ENCODE assay signal across 32 cellular contexts in the genomic region with DNA sequence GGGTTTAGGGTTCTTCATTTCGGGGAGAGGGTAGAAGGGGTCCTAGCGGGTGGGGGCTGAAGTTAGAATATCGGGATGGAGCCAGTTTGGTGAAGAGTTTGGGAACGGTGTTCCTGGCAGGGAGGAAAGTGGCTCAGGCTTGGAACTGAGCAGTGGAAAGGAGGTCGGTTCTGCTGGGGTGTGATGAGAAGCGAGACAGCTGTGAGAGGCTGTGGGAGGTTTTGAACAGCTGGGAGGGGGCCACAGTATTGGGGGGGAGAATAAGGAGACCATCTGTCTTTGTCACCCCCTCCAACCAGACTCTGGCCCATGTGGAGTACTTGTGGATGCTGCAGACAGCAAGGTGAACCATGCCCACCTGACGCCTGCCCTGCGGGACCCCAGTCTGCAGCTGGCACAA. TPM values are rescaled to one million over a fixed set of nuclear protein-coding genes. Genes with fewer than 3 reads are reported as not detected.
DNase-seq lines count a peak whose midpoint lies in the region; ATAC-seq, FAIRE-seq and TF ChIP-seq lines count a peak whose summit lies in the region.
"Had no signal": no experiment of that assay in that cellular context is flagged by ENCODE, and none has a peak within 500 bp of the region (broad histone marks: within the 10 kb centered on the region; RNA-seq: fewer than 3 reads in every experiment).

No MANE protein-coding gene starts in this region.

- H3K79me2 ChIP-seq in Karpas-422 (ENCODE audit: low read length) = no peaks in the 10 kb centered on the region

- peaks cover 7% of the 10 kb centered on the region for H3K27me3 Mint-ChIP-seq in nephron (ENCODE audit: low read depth)

- H3K9me3 Mint-ChIP-seq in nephron = no peaks in the 10 kb centered on the region
- H3K9me3 Mint-ChIP-seq: activated naive CD4-positive, alpha-beta T cell treated with anti-CD3 and anti-CD28 coated beads, Interleukin-2, amount 50 U/mL, for 24 hours; activated T-helper 2 cell treated with anti-CD3 and anti-CD28 coated beads, Interferon-gamma antibody, Interleukin-2, Interleukin-4, amounts not matched to agents 10 μg/mL and 5 μg/mL and 100 μg/mL, durations not matched to agents 14 hours and 24 hours and 36 hours; CD8-positive, alpha-beta memory T cell; memory B cell had no signal

- H3K27me3 ChIP-seq in Karpas-422 (ENCODE audit: low read length) = no peaks in the 10 kb centered on the region
- H3K27me3 ChIP-seq: BE2C, breast epithelium had no signal

- no peaks in the 10 kb centered on the region for H3K9me3 ChIP-seq in Karpas-422 (ENCODE audit: low read length)
- H3K9me3 ChIP-seq: BE2C, breast epithelium, prostate gland, transverse colon had no signal

- no peaks in the 10 kb centered on the region for H4K20me1 ChIP-seq in Karpas-422 (ENCODE audit: insufficient read depth, low read depth, low read length)

- no peak overlapping the region for H3K4me2 ChIP-seq in Karpas-422 (ENCODE audit: low read depth, low read length, poor library complexity, severe bottlenecking)

- ATAC-seq in HG02885 (IDR thresholded peaks at IDR 0.05; ENCODE audit: poor library complexity, unreplicated experiment) = no peak
- ATAC-seq: HCT116, sciatic nerve had no signal

- H3K4me1 ChIP-seq in Karpas-422 (ENCODE audit: low read length) = peaks cover 5% of the 10 kb centered on the region
- H3K4me1 ChIP-seq: breast epithelium, prostate gland had no signal

- H3K36me3 ChIP-seq in Karpas-422 (ENCODE audit: insufficient read depth, low read length) = peaks cover 5% of the 10 kb centered on the region; the same call in 1 of the 2 replicates

- TF ChIP-seq CTCF in nephron (IDR thresholded peaks at IDR 0.05; ENCODE audit: unreplicated experiment in 3 of 3) = no peak

- no peak for FAIRE-seq in frontal cortex (lab: Jason Lieb, UNC)

- no peak overlapping the region for H3K9ac ChIP-seq in Karpas-422 (ENCODE audit: low read length)

- H2AFZ ChIP-seq in Karpas-422 (ENCODE audit: low read length) = no peak overlapping the region

- peak; percentile 51 for DNase-seq in DMS 273 treated with DMSO at 0.1 percent for 48 hours (lab: John Stamatoyannopoulos, UW)
- peak; percentile 42 for DNase-seq in NCI-H2171 (lab: John Stamatoyannopoulos, UW)
- peak; percentile 17 to 27 for DNase-seq in frontal cortex (ENCODE audit: low spot score in 2 of 2)
- DNase-seq in Karpas-422 = no peak
- no peak for DNase-seq in NCI-H2107 (lab: John Stamatoyannopoulos, UW)
- DNase-seq in NCI-H1417 (lab: John Stamatoyannopoulos, UW) = no peak
- DNase-seq: activated CD4-positive, alpha-beta T cell treated with anti-CD3 and anti-CD28 coated beads for 4 hours; activated CD8-positive, alpha-beta memory T cell treated with anti-CD3 and anti-CD28 coated beads for 24 hours; activated T-cell treated with anti-CD3 and anti-CD28 coated beads for 4 hours; amniotic stem cell; BE2C; CD8-positive, alpha-beta memory T cell; DMS153; NCI-H1092; NCI-H2029; NCI-H345; NCI-H774; stimulated activated CD4-positive, alpha-beta T cell treated with anti-CD3 and anti-CD28 coated beads, Interleukin-4, amount 100 ng/mL, for 24 hours; T1000 had no signal

- no peaks in the 10 kb centered on the region for H3K9me2 ChIP-seq in Karpas-422 (replicated peaks; ENCODE audit: insufficient read depth, low read length)

- H3K4me3 ChIP-seq in Karpas-422 (ENCODE audit: low read length) = no peak overlapping the region

- H3K27ac Mint-ChIP-seq in nephron = peak overlapping the region; percentile 12 to 64 (median 32)
- H3K27ac Mint-ChIP-seq: activated naive CD4-positive, alpha-beta T cell treated with anti-CD3 and anti-CD28 coated beads, Interleukin-2, amount 50 U/mL, for 24 hours; activated T-helper 2 cell treated with anti-CD3 and anti-CD28 coated beads, Interferon-gamma antibody, Interleukin-2, Interleukin-4, amounts not matched to agents 10 μg/mL and 5 μg/mL and 100 μg/mL, durations not matched to agents 14 hours and 24 hours and 36 hours had no signal

- peaks cover 16% of the 10 kb centered on the region for H3K4me1 Mint-ChIP-seq in nephron

- H3K27ac ChIP-seq in Karpas-422 (ENCODE audit: low read length) = no peak overlapping the region
- H3K27ac ChIP-seq: breast epithelium, prostate gland, transverse colon, VCaP had no signal

- H3K36me3 Mint-ChIP-seq in nephron (ENCODE audit: low read depth) = peaks cover 12% of the 10 kb centered on the region

- peak overlapping the region; percentile 72 to 77 (median 76) for H3K4me3 Mint-ChIP-seq in nephron
- H3K4me3 Mint-ChIP-seq: activated naive CD4-positive, alpha-beta T cell treated with anti-CD3 and anti-CD28 coated beads, Interleukin-2, amount 50 U/mL, for 24 hours; memory B cell had no signal

RNA-seq across cellular contexts. Expression of a gene that starts 1.0 kb away (rescaled TPM):
- 0.41 TPM for total RNA-seq in frontal cortex
- not detected in 2 replicates for total RNA-seq in Karpas-422 (2014; rRNA removed; shearing (Covaris generic); ENCODE audit: low replicate concordance)
- total RNA-seq: activated T-helper 2 cell treated with anti-CD3 and anti-CD28 coated beads, Interferon-gamma antibody, Interleukin-2, Interleukin-4, amounts not matched to agents 10 μg/mL and 5 μg/mL and 100 μg/mL, durations not matched to agents 14 hours and 24 hours and 36 hours; CD8-positive, alpha-beta memory T cell; M059J; RPMI7951 had no signal

RNA-seq across cellular contexts. Expression of a gene that starts 46.2 kb away (rescaled TPM):
- total RNA-seq in frontal cortex = 22.8 TPM
- 21.4 and 49.5 TPM in 2 replicates for total RNA-seq in Karpas-422 (2014; rRNA removed; shearing (Covaris generic); ENCODE audit: low replicate concordance)

RNA-seq across cellular contexts. Expression of a gene that starts 46.5 kb away (rescaled TPM):
- total RNA-seq in frontal cortex = 20.8 TPM
- 37.3 and 44.6 TPM in 2 replicates for total RNA-seq in Karpas-422 (2014; rRNA removed; shearing (Covaris generic); ENCODE audit: low replicate concordance)

Comparison
In these comparisons a context has a peak if more than half of its experiments do, and no peak if none do; other contexts are left out.
1. DNase-seq: peak in DMS 273 treated with DMSO at 0.1 percent for 48 hours (single experiment), NCI-H2171 (single experiment) and frontal cortex (2 of 2); none in Karpas-422 (single experiment), NCI-H2107 (single experiment) and NCI-H1417 (0 of 3).